In the genomic region with DNA sequence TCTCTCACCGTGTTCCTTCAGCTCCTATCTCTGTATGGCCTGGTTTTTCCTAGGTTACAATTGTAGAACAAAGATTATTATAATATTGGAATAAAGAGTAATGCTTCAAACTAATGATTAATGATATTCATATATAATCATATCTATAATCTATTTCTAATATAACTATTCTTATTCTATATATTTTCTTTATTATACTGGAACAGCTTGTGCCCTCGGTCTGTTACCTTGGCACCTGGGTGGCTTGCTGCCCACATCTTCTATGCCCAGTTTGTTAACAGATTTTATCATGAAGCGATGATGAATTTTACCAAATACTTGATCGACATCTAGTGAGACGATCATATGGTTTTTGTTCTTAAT, we compare ENCODE assay signal across 13 cellular contexts.
A peak's percentile ranks its signal among the peaks of the same experiment; 100 is the strongest.
DNase-seq lines count a peak whose midpoint lies in the region; ATAC-seq, FAIRE-seq and TF ChIP-seq lines count a peak whose summit lies in the region.
"Had no signal": no experiment of that assay in that cellular context is flagged by ENCODE, and none has a peak within 500 bp of the region (broad histone marks: within the 10 kb centered on the region; RNA-seq: fewer than 3 reads in every experiment).

No MANE protein-coding gene starts in this region.

- H3K36me3 ChIP-seq in HepG2 (replicated peaks in 1 of 2; ENCODE audit: control insufficient read depth in 1 of 2, insufficient read depth in 2 of 2, low read length in 2 of 2) (no peaks in the 10 kb centered on the region), right lobe of liver (no peaks in the 10 kb centered on the region), RWPE2 (ENCODE audit: low read depth) (no peaks in the 10 kb centered on the region), sigmoid colon (no peaks in the 10 kb centered on the region)

- no peaks in the 10 kb centered on the region for H3K36me3 Mint-ChIP-seq in endothelial cell (ENCODE audit: low read depth, unreplicated experiment)
- H3K36me3 Mint-ChIP-seq in type B pancreatic cell, result no peaks in the 10 kb centered on the region

- no peak overlapping the region for H3K4me3 Mint-ChIP-seq in endothelial cell (ENCODE audit: unreplicated experiment)
- no peak overlapping the region for H3K4me3 Mint-ChIP-seq in type B pancreatic cell
- H3K4me3 Mint-ChIP-seq: H9 had no signal

- H3K9me3 Mint-ChIP-seq in endothelial cell (ENCODE audit: unreplicated experiment) (no peaks in the 10 kb centered on the region), type B pancreatic cell (no peaks in the 10 kb centered on the region)

- FAIRE-seq in HepG2 (lab: Jason Lieb, UNC), result no peak
- FAIRE-seq: HTR-8/SVneo, RCC 7860 had no signal

- POLR2A ChIA-PET in HepG2 (lab: Yijun Ruan, JAX), result no interaction called here

- H3K27me3 ChIP-seq in HepG2 (ENCODE audit: control insufficient read depth in 1 of 2, insufficient read depth in 2 of 2, low read length in 2 of 2) (no peaks in the 10 kb centered on the region), right lobe of liver (no peaks in the 10 kb centered on the region), RWPE2 (ENCODE audit: insufficient read depth, poor library complexity, severe bottlenecking) (peaks cover 13% of the 10 kb centered on the region), sigmoid colon (no peaks in the 10 kb centered on the region)

- no peak overlapping the region for H3K27ac Mint-ChIP-seq in endothelial cell (ENCODE audit: unreplicated experiment)
- no peak overlapping the region for H3K27ac Mint-ChIP-seq in type B pancreatic cell
- H3K27ac Mint-ChIP-seq: GM23338, H9 had no signal

- 16% methylated on average over 5 of the region's 5 CpGs for WGBS in HepG2 (ENCODE audit: low lambda C conversion rate)
- WGBS in right lobe of liver (ENCODE audit: insufficient coverage, low coverage, low lambda C conversion rate, missing lambda C conversion rate), result 60% methylated on average over 5 of the region's 5 CpGs
- 66 to 68% methylated on average over 5 of the region's 5 CpGs for WGBS in sigmoid colon, 2 donors

- no peak overlapping the region for H3K4me3 ChIP-seq in HepG2 (replicated peaks in 1 of 3; ENCODE audit: insufficient read depth in 1 of 3, low read depth in 2 of 3, low read length in 3 of 3)
- no peak overlapping the region for H3K4me3 ChIP-seq in right lobe of liver
- no peak overlapping the region for H3K4me3 ChIP-seq in RWPE2 (ENCODE audit: severe bottlenecking)
- H3K4me3 ChIP-seq in sigmoid colon, result no peak overlapping the region
- H3K4me3 ChIP-seq: GM23338 had no signal

- DNase-seq in HepG2 (ENCODE audit: low spot score), result no peak
- no peak for DNase-seq in right lobe of liver
- no peak for DNase-seq in RWPE2 (ENCODE audit: low spot score)
- DNase-seq in endothelial cell (ENCODE audit: low spot score), result no peak
- no peak for DNase-seq in type B pancreatic cell (ENCODE audit: extremely low spot score, unreplicated experiment)
- DNase-seq in sigmoid colon, result no peak

- no peak overlapping the region for H3K27ac ChIP-seq in HepG2 (ENCODE audit: extremely low read length, insufficient read depth, low read length)
- H3K27ac ChIP-seq in right lobe of liver, result no peak overlapping the region
- no peak overlapping the region for H3K27ac ChIP-seq in RWPE2 (ENCODE audit: poor library complexity, severe bottlenecking)
- no peak overlapping the region for H3K27ac ChIP-seq in sigmoid colon

- no peaks in the 10 kb centered on the region for H4K20me1 ChIP-seq in HepG2 (ENCODE audit: insufficient read depth, low read length)

- no peak for TF ChIP-seq EP300 in HepG2 (IDR thresholded peaks at IDR 0.05; ENCODE audit: low read depth in 2 of 2, low read length in 2 of 2)
- TF ChIP-seq EP300 in HepG2 (CRISPR knock-in tag; IDR thresholded peaks at IDR 0.05; ENCODE audit: borderline replicate concordance), result no peak
- no peak for TF ChIP-seq EP300 in sigmoid colon (IDR thresholded peaks at IDR 0.05)

- H3K27me3 Mint-ChIP-seq in endothelial cell (ENCODE audit: unreplicated experiment) (peaks cover 2% of the 10 kb centered on the region), type B pancreatic cell (no peaks in the 10 kb centered on the region)

- H3K9me3 ChIP-seq in HepG2 (ENCODE audit: low read length) (no peaks in the 10 kb centered on the region), right lobe of liver (no peaks in the 10 kb centered on the region), RWPE2 (ENCODE audit: severe bottlenecking) (no peaks in the 10 kb centered on the region), sigmoid colon (no peaks in the 10 kb centered on the region)

- intact Hi-C loops in HepG2 (cut with micrococcal nuclease; ENCODE audit: unreplicated experiment) (loop anchor here (1.0 to 5.0 kb wide), 2 partner anchors 1472 to 1963 kb away; no protein-coding TSS in a partner anchor), right lobe of liver (cut with DNase I) (no loop called here), sigmoid colon (cut with DNase I) (no loop called here)

- no peaks in the 10 kb centered on the region for H3K79me2 ChIP-seq in HepG2 (ENCODE audit: insufficient read depth, low read length)

- TF ChIP-seq POLR2A in HepG2 (IDR thresholded peaks at IDR 0.05; ENCODE audit: insufficient read depth in 1 of 2, low read depth in 2 of 2, low read length in 2 of 2) (no peak), right lobe of liver (IDR thresholded peaks at IDR 0.05) (no peak), sigmoid colon (IDR thresholded peaks at IDR 0.05) (no peak)

- H3K9ac ChIP-seq in HepG2 (ENCODE audit: insufficient read depth, low read depth, low read length), result no peak overlapping the region

- no peaks in the 10 kb centered on the region for H3K4me1 Mint-ChIP-seq in endothelial cell (ENCODE audit: unreplicated experiment)
- H3K4me1 Mint-ChIP-seq in type B pancreatic cell (ENCODE audit: unreplicated experiment), result no peaks in the 10 kb centered on the region

- in situ Hi-C loops in HepG2 (cut with HindIII; ENCODE audit: extremely low pct_ligation_motif_present, low pct_unique_long_range_greater_than_20kb), result no loop called here

- ATAC-seq in HepG2 (no peak), right lobe of liver (no peak), RWPE2 (ENCODE audit: low read depth) (no peak), GM21367 (IDR thresholded peaks at IDR 0.05; ENCODE audit: unreplicated experiment) (no peak), HG02852 (IDR thresholded peaks at IDR 0.05; ENCODE audit: unreplicated experiment) (no peak)
- ATAC-seq: Right ventricle myocardium inferior had no signal

- H3K4me1 ChIP-seq in HepG2 (ENCODE audit: insufficient read depth, low read length), result peaks cover 7% of the 10 kb centered on the region; the same call in 1 of the 2 replicates
- H3K4me1 ChIP-seq in right lobe of liver, result no peaks in the 10 kb centered on the region
- H3K4me1 ChIP-seq in RWPE2 (ENCODE audit: insufficient read depth, poor library complexity, severe bottlenecking), result no peaks in the 10 kb centered on the region
- H3K4me1 ChIP-seq in sigmoid colon, result no peaks in the 10 kb centered on the region

- H2AFZ ChIP-seq in HepG2 (ENCODE audit: low read length), result no peak overlapping the region

- TF ChIP-seq CTCF in HepG2 (CRISPR knock-in tag; IDR thresholded peaks at IDR 0.05) (no peak), right lobe of liver (IDR thresholded peaks at IDR 0.05) (no peak), RWPE2 (IDR thresholded peaks at IDR 0.05; ENCODE audit: poor library complexity, severe bottlenecking) (peak; percentile 58), endothelial cell (IDR thresholded peaks at IDR 0.05; ENCODE audit: unreplicated experiment) (peak; percentile 3), type B pancreatic cell (conservative IDR thresholded peaks at IDR 0.05) (peak; percentile 7), sigmoid colon (IDR thresholded peaks at IDR 0.05) (no peak)

- BruUV-seq in HepG2 (replicated peaks; lab: Mats Ljungman, UMichigan), result no TSS peak

- H3K4me2 ChIP-seq in HepG2 (ENCODE audit: low read depth, low read length), result peak overlapping the region; percentile 80; the same call in 1 of the 2 replicates

- no peak for TF ChIP-seq RAD21 in HepG2 (CRISPR knock-in tag; IDR thresholded peaks at IDR 0.05)

- CTCF ChIA-PET in HepG2 (lab: Yijun Ruan, JAX; ENCODE audit: low intra/inter-chr PET ratio, low total read pairs), result interaction anchor here (2.3 kb wide), 1 partner anchor 1963 kb away, joined by 11 read pairs; no protein-coding TSS in a partner anchor

TF ChIP-seq in HepG2, 621 proteins besides CTCF, POLR2A, EP300 and RAD21 (continues in another document):
- no peak for TF ChIP-seq FIP1L1 (IDR thresholded peaks at IDR 0.05; ENCODE audit: borderline replicate concordance, insufficient read depth, low read depth, low read length)
- TF ChIP-seq KLF15 (CRISPR knock-in tag; IDR thresholded peaks at IDR 0.05; ENCODE audit: borderline replicate concordance), result no peak
- no peak for TF ChIP-seq SRSF1 (optimal IDR thresholded peaks at IDR 0.05; ENCODE audit: low read depth, low read length)
- no peak for TF ChIP-seq ZNF292 (CRISPR knock-in tag; IDR thresholded peaks at IDR 0.05; ENCODE audit: borderline replicate concordance, low read depth)
- no peak for TF ChIP-seq HOXA9 (CRISPR knock-in tag; IDR thresholded peaks at IDR 0.05; ENCODE audit: borderline replicate concordance)
- TF ChIP-seq, protein P1, sequence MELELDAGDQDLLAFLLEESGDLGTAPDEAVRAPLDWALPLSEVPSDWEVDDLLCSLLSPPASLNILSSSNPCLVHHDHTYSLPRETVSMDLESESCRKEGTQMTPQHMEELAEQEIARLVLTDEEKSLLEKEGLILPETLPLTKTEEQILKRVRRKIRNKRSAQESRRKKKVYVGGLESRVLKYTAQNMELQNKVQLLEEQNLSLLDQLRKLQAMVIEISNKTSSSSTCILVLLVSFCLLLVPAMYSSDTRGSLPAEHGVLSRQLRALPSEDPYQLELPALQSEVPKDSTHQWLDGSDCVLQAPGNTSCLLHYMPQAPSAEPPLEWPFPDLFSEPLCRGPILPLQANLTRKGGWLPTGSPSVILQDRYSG (CRISPR knock-in tag; IDR thresholded peaks at IDR 0.05), result no peak
- no peak for TF ChIP-seq CCDC6 (CRISPR knock-in tag; IDR thresholded peaks at IDR 0.05)
- no peak for TF ChIP-seq ATF7 (IDR thresholded peaks at IDR 0.05)
- TF ChIP-seq ATF7 (CRISPR knock-in tag; IDR thresholded peaks at IDR 0.05), result no peak
- no peak for TF ChIP-seq CENPX (CRISPR knock-in tag; IDR thresholded peaks at IDR 0.05)
- no peak for TF ChIP-seq ZSCAN21 (CRISPR knock-in tag; IDR thresholded peaks at IDR 0.05; ENCODE audit: borderline replicate concordance)
- no peak for TF ChIP-seq MTF1 (CRISPR knock-in tag; IDR thresholded peaks at IDR 0.05)

Comparison
In these comparisons a context has a peak if more than half of its experiments do, and no peak if none do; other contexts are left out.
1. CTCF ChIP-seq: peak in RWPE2 (single experiment), endothelial cell (single experiment) and type B pancreatic cell (single experiment); none in HepG2 (single experiment), right lobe of liver (0 of 4) and sigmoid colon (0 of 4).